In genomic region chr21:44502559-44502958, GRCh38 we compare ENCODE assay signal across 28 cellular contexts. TPM values are rescaled to one million over a fixed set of nuclear protein-coding genes. Genes with fewer than 3 reads are reported as not detected.
A peak's percentile ranks its signal among the peaks of the same experiment; 100 is the strongest.
DNase-seq lines count a peak whose midpoint lies in the region; ATAC-seq and TF ChIP-seq lines count a peak whose summit lies in the region.
"Had no signal": no experiment of that assay in that cellular context is flagged by ENCODE, and none has a peak within 500 bp of the region (broad histone marks: within the 10 kb centered on the region; RNA-seq: fewer than 3 reads in every experiment).

No MANE protein-coding gene starts in this region.

- H3K9me3 ChIP-seq in right cardiac atrium (ENCODE audit: control insufficient read depth, low read length) (no peaks in the 10 kb centered on the region), endodermal cell (ENCODE audit: control insufficient read depth, low read length) (no peaks in the 10 kb centered on the region), neural progenitor cell (ENCODE audit: low read depth) (no peaks in the 10 kb centered on the region)
- H3K9me3 ChIP-seq: BE2C had no signal

- intact Hi-C loops in right cardiac atrium (cut with DNase I) (no loop called here), left ventricle myocardium superior (cut with micrococcal nuclease) (no loop called here), lower leg skin (cut with DNase I; ENCODE audit: low total_unique reads) (no loop called here)
- intact Hi-C loops in activated T-helper 1 cell treated with anti-CD3 and anti-CD28 coated beads, Interleukin-12 subunit alpha, Interleukin-12 subunit beta, Interleukin-2, Interleukin-4 antibody, amounts not matched to agents 30 ng/mL and 10 ng/mL and 1 ng/mL, durations not matched to agents 14 hours and 24 hours and 36 hours (cut with micrococcal nuclease) = no loop called here

- WGBS in right cardiac atrium = 89% methylated on average over 19 of the region's 19 CpGs
- 89% methylated on average over 7 to 19 of the region's 19 CpGs for WGBS in endodermal cell (ENCODE audit: insufficient coverage in 1 of 2, insufficient read length in 1 of 2), 2 experiments
- 83 to 91% methylated on average over 19 of the region's 19 CpGs for WGBS in lower leg skin, 2 donors

- no peaks in the 10 kb centered on the region for H4K20me1 ChIP-seq in neural progenitor cell (ENCODE audit: low read depth)

- ATAC-seq in right cardiac atrium (no peak), left ventricle myocardium superior (no peak)
- ATAC-seq: K562, PC-3 had no signal

- H3K36me3 Mint-ChIP-seq in endodermal cell (ENCODE audit: low read depth) (no peaks in the 10 kb centered on the region), neural progenitor cell (no peaks in the 10 kb centered on the region)
- H3K36me3 Mint-ChIP-seq in activated T-helper 1 cell treated with anti-CD3 and anti-CD28 coated beads, Interleukin-12 subunit alpha, Interleukin-12 subunit beta, Interleukin-2, Interleukin-4 antibody, amounts not matched to agents 30 ng/mL and 10 ng/mL and 1 ng/mL, durations not matched to agents 14 hours and 24 hours and 36 hours (ENCODE audit: low read depth) = no peaks in the 10 kb centered on the region
- H3K36me3 Mint-ChIP-seq: CD4-positive, CD25-positive, alpha-beta regulatory T cell had no signal

- peak in 2 of 3 donors; percentile 10 to 32 for DNase-seq in right cardiac atrium
- DNase-seq in left ventricle myocardium superior = no peak
- no peak for DNase-seq in endodermal cell
- no peak for DNase-seq in neural progenitor cell (ENCODE audit: low spot score)
- no peak for DNase-seq in GDM1 (lab: John Stamatoyannopoulos, UW)
- no peak for DNase-seq in RWPE1 (ENCODE audit: low spot score)
- no peak for DNase-seq in lower leg skin (ENCODE audit: low spot score in 2 of 2)
- DNase-seq in activated T-helper 1 cell treated with anti-CD3 and anti-CD28 coated beads, Interleukin-12 subunit alpha, Interleukin-12 subunit beta, Interleukin-2, Interleukin-4 antibody, amounts not matched to agents 30 ng/mL and 10 ng/mL and 1 ng/mL, durations not matched to agents 14 hours and 24 hours and 36 hours (ENCODE audit: low spot score) = no peak
- DNase-seq: 8988T; ACHN; BE2C; CD4-positive, CD25-positive, alpha-beta regulatory T cell; GM23248; H9; Kasumi-1; NCI-H1092 treated with DMSO at 0.1 percent for 48 hours; NCI-H1436 treated with DMSO at 0.1 percent for 48 hours; NCI-H187 treated with DMSO at 0.1 percent for 48 hours; NCI-H2171 treated with DMSO at 0.1 percent for 48 hours; NCI-H345; NCI-H510A treated with DMSO at 0.1 percent for 48 hours; NCI-H774; PC-3; SHP77 had no signal

- H3K4me1 Mint-ChIP-seq in endodermal cell (peaks cover 6% of the 10 kb centered on the region), neural progenitor cell (peaks cover 19% of the 10 kb centered on the region)
- no peaks in the 10 kb centered on the region for H3K4me1 Mint-ChIP-seq in activated T-helper 1 cell treated with anti-CD3 and anti-CD28 coated beads, Interleukin-12 subunit alpha, Interleukin-12 subunit beta, Interleukin-2, Interleukin-4 antibody, amounts not matched to agents 30 ng/mL and 10 ng/mL and 1 ng/mL, durations not matched to agents 14 hours and 24 hours and 36 hours (ENCODE audit: low read depth)

- no peak overlapping the region for H3K27ac ChIP-seq in right cardiac atrium (ENCODE audit: low read length)
- H3K27ac ChIP-seq in endodermal cell (ENCODE audit: low read depth, low read length) = no peak overlapping the region
- H3K27ac ChIP-seq in neural progenitor cell = no peak overlapping the region
- no peak overlapping the region for H3K27ac ChIP-seq in RWPE1
- H3K27ac ChIP-seq: GM23248 had no signal

- H3K9ac ChIP-seq in endodermal cell (ENCODE audit: extremely low read depth, low read length, poor library complexity, severe bottlenecking) (no peak overlapping the region), neural progenitor cell (no peak overlapping the region)
- H3K9ac ChIP-seq: GM23248 had no signal

- H3K36me3 ChIP-seq in endodermal cell (ENCODE audit: control insufficient read depth, insufficient read depth, low read length) = no peaks in the 10 kb centered on the region
- no peaks in the 10 kb centered on the region for H3K36me3 ChIP-seq in neural progenitor cell
- H3K36me3 ChIP-seq: BE2C had no signal

- H3K27ac Mint-ChIP-seq in endodermal cell (peak overlapping the region; percentile 63), neural progenitor cell (peak overlapping the region; percentile 54)
- no peak overlapping the region for H3K27ac Mint-ChIP-seq in activated T-helper 1 cell treated with anti-CD3 and anti-CD28 coated beads, Interleukin-12 subunit alpha, Interleukin-12 subunit beta, Interleukin-2, Interleukin-4 antibody, amounts not matched to agents 30 ng/mL and 10 ng/mL and 1 ng/mL, durations not matched to agents 14 hours and 24 hours and 36 hours
- H3K27ac Mint-ChIP-seq: CD4-positive, CD25-positive, alpha-beta regulatory T cell had no signal

- H3K4me1 ChIP-seq in right cardiac atrium (ENCODE audit: control insufficient read depth, insufficient read depth, low read length) = no peaks in the 10 kb centered on the region
- H3K4me1 ChIP-seq in endodermal cell (ENCODE audit: control insufficient read depth, insufficient read depth, low read length) = peaks cover 2% of the 10 kb centered on the region
- peaks cover 18% of the 10 kb centered on the region for H3K4me1 ChIP-seq in neural progenitor cell
- H3K4me1 ChIP-seq: BE2C had no signal

- H3K27me3 Mint-ChIP-seq in endodermal cell (ENCODE audit: insufficient read depth) (no peaks in the 10 kb centered on the region), neural progenitor cell (ENCODE audit: insufficient read depth, low read depth) (no peaks in the 10 kb centered on the region)
- H3K27me3 Mint-ChIP-seq in activated T-helper 1 cell treated with anti-CD3 and anti-CD28 coated beads, Interleukin-12 subunit alpha, Interleukin-12 subunit beta, Interleukin-2, Interleukin-4 antibody, amounts not matched to agents 30 ng/mL and 10 ng/mL and 1 ng/mL, durations not matched to agents 14 hours and 24 hours and 36 hours (ENCODE audit: insufficient read depth) = peaks cover 2% of the 10 kb centered on the region

- POLR2A ChIA-PET in RWPE1 (lab: Yijun Ruan, JAX; ENCODE audit: low non-redundant PET) = no interaction called here

- H3K4me3 ChIP-seq in right cardiac atrium (ENCODE audit: low read length) = no peak overlapping the region
- H3K4me3 ChIP-seq in endodermal cell (ENCODE audit: low read length) = no peak overlapping the region
- H3K4me3 ChIP-seq in neural progenitor cell = no peak overlapping the region
- no peak overlapping the region for H3K4me3 ChIP-seq in lower leg skin (ENCODE audit: low read depth, poor library complexity, severe bottlenecking)
- H3K4me3 ChIP-seq: GM23248, K562 had no signal

- CTCF ChIA-PET in RWPE1 (lab: Yijun Ruan, JAX) = interaction anchor here (0.6 kb wide), 1 partner anchor 164 kb away, joined by 3 read pairs; the partner anchor contains the start of gene CFAP410

- H3K9me3 Mint-ChIP-seq in endodermal cell (no peaks in the 10 kb centered on the region), neural progenitor cell (no peaks in the 10 kb centered on the region)
- H3K9me3 Mint-ChIP-seq in activated T-helper 1 cell treated with anti-CD3 and anti-CD28 coated beads, Interleukin-12 subunit alpha, Interleukin-12 subunit beta, Interleukin-2, Interleukin-4 antibody, amounts not matched to agents 30 ng/mL and 10 ng/mL and 1 ng/mL, durations not matched to agents 14 hours and 24 hours and 36 hours = no peaks in the 10 kb centered on the region
- H3K9me3 Mint-ChIP-seq: CD4-positive, CD25-positive, alpha-beta regulatory T cell; H9 had no signal

- no peak overlapping the region for H2AFZ ChIP-seq in neural progenitor cell (replicated peaks)
- H2AFZ ChIP-seq: GM23248 had no signal

- H3K4me2 ChIP-seq in neural progenitor cell = no peak overlapping the region

- no peaks in the 10 kb centered on the region for H3F3A ChIP-seq in neural progenitor cell (ENCODE audit: low read depth)

- H3K4me3 Mint-ChIP-seq in endodermal cell (no peak overlapping the region), neural progenitor cell (no peak overlapping the region)
- H3K4me3 Mint-ChIP-seq in activated T-helper 1 cell treated with anti-CD3 and anti-CD28 coated beads, Interleukin-12 subunit alpha, Interleukin-12 subunit beta, Interleukin-2, Interleukin-4 antibody, amounts not matched to agents 30 ng/mL and 10 ng/mL and 1 ng/mL, durations not matched to agents 14 hours and 24 hours and 36 hours = no peak overlapping the region
- H3K4me3 Mint-ChIP-seq: CD4-positive, CD25-positive, alpha-beta regulatory T cell; H9 had no signal

- no peaks in the 10 kb centered on the region for H3K27me3 ChIP-seq in right cardiac atrium (ENCODE audit: control insufficient read depth, insufficient read depth)
- H3K27me3 ChIP-seq in endodermal cell (ENCODE audit: control insufficient read depth, insufficient read depth, low read length, poor library complexity, severe bottlenecking) = no peaks in the 10 kb centered on the region
- no peaks in the 10 kb centered on the region for H3K27me3 ChIP-seq in neural progenitor cell

- no peak for TF ChIP-seq CTCF in endodermal cell (conservative IDR thresholded peaks at IDR 0.05)
- TF ChIP-seq CTCF in neural progenitor cell (IDR thresholded peaks at IDR 0.05) = no peak
- TF ChIP-seq CTCF in RWPE1 (conservative IDR thresholded peaks at IDR 0.05; ENCODE audit: low read depth) = no peak
- no peak for TF ChIP-seq CTCF in lower leg skin (IDR thresholded peaks at IDR 0.05)

- no peaks in the 10 kb centered on the region for H3K79me2 ChIP-seq in neural progenitor cell (ENCODE audit: low read depth)

- TF ChIP-seq POLR2A in lower leg skin (IDR thresholded peaks at IDR 0.05) = no peak

RNA-seq across cellular contexts. Expression of gene KRTAP10-1, which starts 37.4 kb away (rescaled TPM):
- not detected for total RNA-seq in right cardiac atrium
- not detected for polyA plus RNA-seq in right cardiac atrium
- not detected for total RNA-seq in left ventricle myocardium superior
- total RNA-seq in endodermal cell = not detected
- polyA plus RNA-seq in endodermal cell (2013, experiment 1 of 2) = not detected
- not detected for polyA plus RNA-seq in endodermal cell (2013, experiment 2 of 2)
- not detected in 2 replicates for total RNA-seq in neural progenitor cell (ENCODE audit: low replicate concordance)
- total RNA-seq in lower leg skin = 1 to 10 TPM in 1 of 4 donors, not detected in 3; 3.0 TPM
- total RNA-seq in activated T-helper 1 cell treated with anti-CD3 and anti-CD28 coated beads, Interleukin-12 subunit alpha, Interleukin-12 subunit beta, Interleukin-2, Interleukin-4 antibody, amounts not matched to agents 30 ng/mL and 10 ng/mL and 1 ng/mL, durations not matched to agents 14 hours and 24 hours and 36 hours = not detected in 2 replicates
- total RNA-seq: CD4-positive, CD25-positive, alpha-beta regulatory T cell; GM23248; H9; HT1080; K562; M059J; PC-3; SK-MEL-5 had no signal
- polyA plus RNA-seq: CD4-positive, CD25-positive, alpha-beta regulatory T cell; GM23248; K562 had no signal

RNA-seq across cellular contexts. Expression of gene LRRC3, which starts 47.2 kb away (rescaled TPM):
- total RNA-seq in right cardiac atrium (1 to 10 TPM in 3 of 4 donors, under 1 TPM in 1; 0.89 to 1.1 (median 1.0) TPM), left ventricle myocardium superior (2.1 TPM), endodermal cell (10 to 100 TPM; 14.1 to 16.5 TPM), neural progenitor cell (ENCODE audit: low replicate concordance) (2.5 and 4.9 TPM in 2 replicates), lower leg skin (1 to 10 TPM; 2.9 to 5.8 (median 3.2) TPM)
- 0.93 TPM for polyA plus RNA-seq in right cardiac atrium
- polyA plus RNA-seq in endodermal cell (2013, experiment 1 of 2) = 13.7 TPM
- 14.0 TPM for polyA plus RNA-seq in endodermal cell (2013, experiment 2 of 2)
- total RNA-seq in activated T-helper 1 cell treated with anti-CD3 and anti-CD28 coated beads, Interleukin-12 subunit alpha, Interleukin-12 subunit beta, Interleukin-2, Interleukin-4 antibody, amounts not matched to agents 30 ng/mL and 10 ng/mL and 1 ng/mL, durations not matched to agents 14 hours and 24 hours and 36 hours = 1.8 and 1.9 TPM in 2 replicates
- total RNA-seq: HT1080, M059J had no signal

RNA-seq across cellular contexts. Expression of gene KRTAP10-2, which starts 48.7 kb away (rescaled TPM):
- total RNA-seq in right cardiac atrium = not detected
- polyA plus RNA-seq in right cardiac atrium = 0.11 TPM
- total RNA-seq in left ventricle myocardium superior = not detected
- not detected for total RNA-seq in endodermal cell
- not detected for polyA plus RNA-seq in endodermal cell (2013, experiment 1 of 2)
- polyA plus RNA-seq in endodermal cell (2013, experiment 2 of 2) = not detected
- not detected in 2 replicates for total RNA-seq in neural progenitor cell (ENCODE audit: low replicate concordance)
- total RNA-seq in lower leg skin = 1 to 10 TPM in 1 of 4 donors, not detected in 3; 9.3 TPM
- not detected in 2 replicates for total RNA-seq in activated T-helper 1 cell treated with anti-CD3 and anti-CD28 coated beads, Interleukin-12 subunit alpha, Interleukin-12 subunit beta, Interleukin-2, Interleukin-4 antibody, amounts not matched to agents 30 ng/mL and 10 ng/mL and 1 ng/mL, durations not matched to agents 14 hours and 24 hours and 36 hours
- total RNA-seq: CD4-positive, CD25-positive, alpha-beta regulatory T cell; GM23248; H9; HT1080; K562; M059J; PC-3; SK-MEL-5 had no signal
- polyA plus RNA-seq: CD4-positive, CD25-positive, alpha-beta regulatory T cell; GM23248; K562 had no signal

RNA-seq across cellular contexts. Expression of gene KRTAP10-3, which starts 56.0 kb away (rescaled TPM):
- total RNA-seq in right cardiac atrium (not detected), left ventricle myocardium superior (not detected), endodermal cell (not detected), neural progenitor cell (ENCODE audit: low replicate concordance) (not detected in 2 replicates), lower leg skin (1 to 10 TPM in 1 of 4 donors, not detected in 3; 4.8 TPM)
- polyA plus RNA-seq in right cardiac atrium = not detected
- not detected for polyA plus RNA-seq in endodermal cell (2013, experiment 1 of 2)
- polyA plus RNA-seq in endodermal cell (2013, experiment 2 of 2) = not detected
- total RNA-seq in activated T-helper 1 cell treated with anti-CD3 and anti-CD28 coated beads, Interleukin-12 subunit alpha, Interleukin-12 subunit beta, Interleukin-2, Interleukin-4 antibody, amounts not matched to agents 30 ng/mL and 10 ng/mL and 1 ng/mL, durations not matched to agents 14 hours and 24 hours and 36 hours = not detected in 2 replicates
- total RNA-seq: CD4-positive, CD25-positive, alpha-beta regulatory T cell; GM23248; H9; HT1080; K562; M059J; PC-3; SK-MEL-5 had no signal
- polyA plus RNA-seq: CD4-positive, CD25-positive, alpha-beta regulatory T cell; GM23248; K562 had no signal

Comparison
In these comparisons a context has a peak if more than half of its experiments do, and no peak if none do; other contexts are left out.
1. DNase-seq: peak in right cardiac atrium (2 of 3); none in left ventricle myocardium superior (single experiment), endodermal cell (single experiment), neural progenitor cell (single experiment), GDM1 (single experiment), RWPE1 (single experiment), lower leg skin (0 of 2) and activated T-helper 1 cell treated with anti-CD3 and anti-CD28 coated beads, Interleukin-12 subunit alpha, Interleukin-12 subunit beta, Interleukin-2, Interleukin-4 antibody, amounts not matched to agents 30 ng/mL and 10 ng/mL and 1 ng/mL, durations not matched to agents 14 hours and 24 hours and 36 hours (single experiment).